Comparison of ENCODE assay signal across 8 cellular contexts in the genomic region with DNA sequence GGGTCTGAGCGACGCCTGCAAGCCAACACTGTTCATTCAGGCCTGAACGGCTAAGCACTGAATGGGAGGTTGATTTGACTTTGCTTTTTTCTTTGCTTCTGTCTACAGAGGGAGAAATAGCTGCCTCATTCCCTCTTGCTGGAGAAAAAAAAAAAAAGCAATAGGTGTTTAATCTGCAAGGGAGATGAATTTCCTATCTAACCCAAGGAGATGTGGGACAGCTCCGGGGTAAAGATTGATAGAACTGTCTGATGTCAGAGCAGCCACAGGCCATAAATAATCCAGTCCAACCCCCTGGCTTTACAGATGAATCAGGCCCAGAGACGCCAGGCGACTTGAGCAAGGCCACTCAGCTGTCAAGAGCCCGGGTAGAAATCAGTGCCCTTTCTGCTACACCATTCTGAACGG.
A peak's percentile ranks its signal among the peaks of the same experiment; 100 is the strongest.
DNase-seq lines count a peak whose midpoint lies in the region; ATAC-seq and TF ChIP-seq lines count a peak whose summit lies in the region.

No MANE protein-coding gene starts in this region.

- H3K9me3 ChIP-seq in esophagus squamous epithelium: no peaks in the 10 kb centered on the region
- no peaks in the 10 kb centered on the region for H3K9me3 ChIP-seq in prostate gland

- POLR2A ChIA-PET in RWPE1 (lab: Yijun Ruan, JAX; ENCODE audit: low non-redundant PET): no interaction called here

- CTCF ChIA-PET in RWPE1 (lab: Yijun Ruan, JAX): interaction anchor here (0.6 kb wide), 1 partner anchor 187 kb away, joined by 3 read pairs; no protein-coding TSS in a partner anchor

- no peak for TF ChIP-seq CTCF in GM12865 (IDR thresholded peaks at IDR 0.05; ENCODE audit: insufficient read depth, low read depth, low read length, missing control alignments)
- TF ChIP-seq CTCF in RWPE1 (conservative IDR thresholded peaks at IDR 0.05; ENCODE audit: low read depth): no peak
- TF ChIP-seq CTCF in esophagus squamous epithelium (IDR thresholded peaks at IDR 0.05): no peak
- TF ChIP-seq CTCF in prostate gland (IDR thresholded peaks at IDR 0.05): no peak

- WGBS in esophagus squamous epithelium, 2 donors: 30 to 37% methylated on average over 8 of the region's 8 CpGs
- 33% methylated on average over 8 of the region's 8 CpGs for WGBS in prostate gland

- H3K4me1 ChIP-seq in esophagus squamous epithelium: peaks cover 9 to 36% (median 13%) of the 10 kb centered on the region in 3 donors
- H3K4me1 ChIP-seq in prostate gland (replicated peaks): no peaks in the 10 kb centered on the region

- ATAC-seq in GM21786 (IDR thresholded peaks at IDR 0.05; ENCODE audit: unreplicated experiment): no peak
- ATAC-seq in HG03108 (IDR thresholded peaks at IDR 0.05; ENCODE audit: unreplicated experiment): no peak

- H3K27ac ChIP-seq in RWPE1 (peak overlapping the region; percentile 93), esophagus squamous epithelium (peak overlapping the region; percentile 74 to 99 (median 94)), prostate gland (peak overlapping the region; percentile 81 to 92)

- peak; percentile 27 for DNase-seq in GM12865 (ENCODE audit: low read depth)
- DNase-seq in RWPE1 (ENCODE audit: low spot score): no peak
- DNase-seq in esophagus squamous epithelium (lab: John Stamatoyannopoulos, UW): no peak
- DNase-seq in prostate gland (ENCODE audit: low spot score): no peak
- DNase-seq in HuH-7 (ENCODE audit: low spot score): no peak
- DNase-seq in activated CD4-positive, alpha-beta T cell treated with anti-CD3 and anti-CD28 coated beads for 1 hour: no peak

- intact Hi-C loops in esophagus squamous epithelium (cut with DNase I): no loop called here
- intact Hi-C loops in prostate gland (cut with DNase I): loop anchor here (2.0 to 10.0 kb wide), 3 partner anchors 158 to 976 kb away; a partner anchor contains a TSS

- H3K27me3 ChIP-seq in esophagus squamous epithelium: no peaks in the 10 kb centered on the region
- no peaks in the 10 kb centered on the region for H3K27me3 ChIP-seq in prostate gland (replicated peaks; ENCODE audit: insufficient read depth)

- H3K36me3 ChIP-seq in esophagus squamous epithelium: no peaks in the 10 kb centered on the region
- H3K36me3 ChIP-seq in prostate gland: no peaks in the 10 kb centered on the region

- TF ChIP-seq POLR2A in esophagus squamous epithelium (IDR thresholded peaks at IDR 0.05): no peak
- TF ChIP-seq POLR2A in prostate gland (IDR thresholded peaks at IDR 0.05): no peak

- H3K4me3 ChIP-seq in GM12865 (ENCODE audit: low read depth, low read length) (peak overlapping the region; percentile 83), esophagus squamous epithelium (peak overlapping the region in 3 of 4 donors; percentile 88 to 96 (median 92)), prostate gland (peak overlapping the region; percentile 12 to 80)
